ENCODE assay signal across 8 cellular contexts in genomic region chr14:73785336-73785833, GRCh38.
DNase-seq lines count a peak whose midpoint lies in the region; ATAC-seq and TF ChIP-seq lines count a peak whose summit lies in the region.

No MANE protein-coding gene starts in this region.

- H3K9me3 ChIP-seq in trophoblast cell (ENCODE audit: insufficient read depth, low read depth, low read length) = no peaks in the 10 kb centered on the region

- no peak overlapping the region for H3K23ac ChIP-seq in trophoblast cell (ENCODE audit: low read length)

- H2AFZ ChIP-seq in trophoblast cell (ENCODE audit: insufficient read depth, low read length, poor library complexity) = no peak overlapping the region

- H4K8ac ChIP-seq in trophoblast cell (ENCODE audit: low read depth, low read length) = peak overlapping the region; percentile 41

- no peaks in the 10 kb centered on the region for H3K27me3 ChIP-seq in trophoblast cell (ENCODE audit: insufficient read depth, low read length)

- H3K4me3 ChIP-seq in WI38 (ENCODE audit: low read depth, low read length) (peak overlapping the region; percentile 64), trophoblast cell (ENCODE audit: low read depth, low read length) (no peak overlapping the region)

- peaks cover 31 to 39% of the 10 kb centered on the region in 2 experiments for H3K4me1 ChIP-seq in trophoblast cell (ENCODE audit: control insufficient read depth in 1 of 2, insufficient read depth in 2 of 2, low read length in 2 of 2)

- no CpG with 5 or more reads among the region's 8 CpGs for WGBS in trophoblast cell (ENCODE audit: extremely low coverage, insufficient coverage, insufficient read length)

- H3K4me2 ChIP-seq in trophoblast cell (ENCODE audit: low read length) = peak overlapping the region; percentile 89

- DNase-seq in DMS 273 (lab: John Stamatoyannopoulos, UW; ENCODE audit: unreplicated experiment) (peak; percentile 73), glomerular visceral epithelial cell (ENCODE audit: extremely low spot score) (peak; percentile 92), trophoblast cell (peak; percentile 95 to 98)

- H3K79me1 ChIP-seq in trophoblast cell (ENCODE audit: low read length) = peaks cover 42% of the 10 kb centered on the region

- peak overlapping the region; percentile 5 for H3K18ac ChIP-seq in trophoblast cell (ENCODE audit: low read length)

- peaks cover 18% of the 10 kb centered on the region for H3K79me2 ChIP-seq in trophoblast cell (ENCODE audit: control insufficient read depth, insufficient read depth, low read length, poor library complexity)

- H4K91ac ChIP-seq in trophoblast cell (ENCODE audit: low read depth, low read length) = peak overlapping the region; percentile 98

- peak overlapping the region; percentile 51 for H2BK5ac ChIP-seq in trophoblast cell (ENCODE audit: low read depth, low read length, poor library complexity)

- peak overlapping the region; percentile 58 for H4K12ac ChIP-seq in trophoblast cell (ENCODE audit: low read depth, low read length)

- H3K36me3 ChIP-seq in trophoblast cell (ENCODE audit: control insufficient read depth in 1 of 2, insufficient read depth in 2 of 2, low read length in 2 of 2) = peaks cover 0 to 1% of the 10 kb centered on the region in 2 experiments

- H3K14ac ChIP-seq in trophoblast cell (ENCODE audit: low read length) = peak overlapping the region; percentile 36

- H3K27ac ChIP-seq in trophoblast cell (ENCODE audit: low read depth, low read length) = peak overlapping the region; percentile 94

- peak overlapping the region; percentile 90 for H2BK120ac ChIP-seq in trophoblast cell (ENCODE audit: insufficient read depth, low read length, poor library complexity)

- no peak overlapping the region for H3K9ac ChIP-seq in trophoblast cell (ENCODE audit: low read length)

- peak; percentile 12 for ATAC-seq in HG03439 (IDR thresholded peaks at IDR 0.05; ENCODE audit: unreplicated experiment)
- no peak for ATAC-seq in HG03045 (IDR thresholded peaks at IDR 0.05; ENCODE audit: unreplicated experiment)
- no peak for ATAC-seq in GM19455 (IDR thresholded peaks at IDR 0.05; ENCODE audit: unreplicated experiment)
- no peak for ATAC-seq in GM19023 (IDR thresholded peaks at IDR 0.05; ENCODE audit: unreplicated experiment)

- H2AK5ac ChIP-seq in trophoblast cell (ENCODE audit: low read length) = peak overlapping the region; percentile 25

- H2BK12ac ChIP-seq in trophoblast cell (ENCODE audit: low read length) = peak overlapping the region; percentile 10

- TF ChIP-seq CTCF in WI38 (IDR thresholded peaks at IDR 0.05; ENCODE audit: low read depth, low read length) = no peak

- peak overlapping the region; percentile 8 for H3K4ac ChIP-seq in trophoblast cell (ENCODE audit: low read depth, low read length)
